In genomic region chr14:88354358-88354757, GRCh38 we compare ENCODE assay signal across 28 cellular contexts. TPM values are rescaled to one million over a fixed set of nuclear protein-coding genes. Genes with fewer than 3 reads are reported as not detected.
"Had no signal": no experiment of that assay in that cellular context is flagged by ENCODE, and none has a peak within 500 bp of the region (broad histone marks: within the 10 kb centered on the region; RNA-seq: fewer than 3 reads in every experiment).

No MANE protein-coding gene starts in this region.

- H3K9me3 ChIP-seq: stomach, suprapubic skin, testis, thoracic aorta, thyroid gland, tibial artery, tibial nerve, transverse colon, upper lobe of left lung, upper lobe of right lung, uterus, vagina had no signal

- H3K27ac ChIP-seq: stomach, suprapubic skin, testis, thoracic aorta, thyroid gland, tibial artery, tibial nerve, transverse colon, upper lobe of left lung, upper lobe of right lung, uterus, vagina had no signal

- H3K27me3 ChIP-seq: stomach, suprapubic skin, testis, thyroid gland, tibial artery, tibial nerve, transverse colon, upper lobe of left lung, upper lobe of right lung, uterus, vagina had no signal

- H3K36me3 ChIP-seq: stomach, suprapubic skin, thoracic aorta, thyroid gland, tibial artery, tibial nerve, transverse colon, upper lobe of left lung, upper lobe of right lung, uterus, vagina had no signal

- H3K4me1 ChIP-seq: stomach, suprapubic skin, testis, thyroid gland, tibial artery, tibial nerve, transverse colon, upper lobe of left lung, upper lobe of right lung, uterus, vagina had no signal

- H3K4me3 ChIP-seq: stomach, suprapubic skin, testis, thoracic aorta, thyroid gland, tibial artery, tibial nerve, transverse colon, upper lobe of left lung, upper lobe of right lung, uterus, vagina had no signal

- ATAC-seq: stimulated activated effector memory CD8-positive, alpha-beta T cell treated with anti-CD3 and anti-CD28 coated beads, Interleukin-12 subunit alpha, Interleukin-12 subunit beta, amount 100 ng/mL, for 72 hours; stimulated activated memory B cell treated with anti-CD40 and anti-IgM and Interleukin-4, amounts not matched to agents 10 μg/mL and 1 μg/mL and 100 μg/mL, for 72 hours; stimulated activated naive B cell treated with anti-CD40 and anti-IgM and Interleukin-4, amounts not matched to agents 10 μg/mL and 1 μg/mL and 100 μg/mL, for 72 hours; stimulated activated naive CD8-positive, alpha-beta T cell treated with anti-CD3 and anti-CD28 coated beads, Interleukin-15, amount 100 ng/mL, for 72 hours; stimulated activated naive CD8-positive, alpha-beta T cell treated with anti-CD3 and anti-CD28 coated beads, Interleukin-15, Interleukin-2, amounts not matched to agents 100 U/mL and 50 U/mL, for 24 hours; upper lobe of right lung had no signal

- DNase-seq: stimulated activated CD4-positive, alpha-beta T cell treated with anti-CD3 and anti-CD28 coated beads, Interleukin-2, amount 100 ng/mL, for 48 hours; stimulated activated CD4-positive, alpha-beta T cell treated with anti-CD3 and anti-CD28 coated beads, Interleukin-4, amount 100 ng/mL, for 1 hour; stimulated activated CD4-positive, alpha-beta T cell treated with anti-CD3 and anti-CD28 coated beads, Interleukin-4, amount 100 ng/mL, for 24 hours; stimulated activated CD4-positive, alpha-beta T cell treated with anti-CD3 and anti-CD28 coated beads, Interleukin-4, amount 100 ng/mL, for 4 hours; stimulated activated CD8-positive, alpha-beta memory T cell treated with anti-CD3 and anti-CD28 coated beads, Interleukin-4, amount 100 ng/mL, for 48 hours; stimulated activated naive B cell treated with anti-CD40 and anti-IgM and Interleukin-4, amounts not matched to agents 10 μg/mL and 1 μg/mL and 100 μg/mL, for 72 hours; stimulated activated naive CD4-positive, alpha-beta T cell; stimulated activated naive CD4-positive, alpha-beta T cell treated with Interleukin-2 at 50 U/mL for 16 hours; stimulated activated naive CD8-positive, alpha-beta T cell treated with anti-CD3 and anti-CD28 coated beads, Interleukin-15, amount 100 ng/mL, for 72 hours; stimulated activated naive CD8-positive, alpha-beta T cell treated with anti-CD3 and anti-CD28 coated beads, Interleukin-15, Interleukin-2, amounts not matched to agents 100 U/mL and 50 U/mL, for 24 hours; stomach; substantia nigra; testis; thyroid gland; tibial artery; transverse colon; trophoblast cell; upper lobe of left lung; upper lobe of right lung; uterus had no signal

RNA-seq across cellular contexts. Expression of gene KCNK10, which starts 31.3 kb away (rescaled TPM):
- total RNA-seq: subcutaneous adipose tissue, thoracic aorta, tibial nerve, ureter had no signal
